In genomic region chr9:91433180-91433579, GRCh38 we compare ENCODE assay signal across 7 cellular contexts. TPM values are rescaled to one million over a fixed set of nuclear protein-coding genes. Genes with fewer than 3 reads are reported as not detected.
DNase-seq lines count a peak whose midpoint lies in the region; TF ChIP-seq lines count a peak whose summit lies in the region.

No MANE protein-coding gene starts in this region.

- H3K4me1 Mint-ChIP-seq in immature natural killer cell = no peaks in the 10 kb centered on the region
- peaks cover 15% of the 10 kb centered on the region for H3K4me1 Mint-ChIP-seq in activated CD4-positive, alpha-beta memory T cell treated with anti-CD3 and anti-CD28 coated beads for 36 hours (ENCODE audit: low read depth)

- H3K9me3 ChIP-seq in ascending aorta (no peaks in the 10 kb centered on the region), tibial artery (no peaks in the 10 kb centered on the region)

- intact Hi-C loops in ascending aorta (cut with DNase I) = loop anchor here (2.0 kb wide), 2 partner anchors 396 to 518 kb away; no protein-coding TSS in a partner anchor
- intact Hi-C loops in tibial artery (cut with DNase I; ENCODE audit: low total_unique reads) = loop anchor here (2.0 to 5.0 kb wide), 2 partner anchors 341 to 518 kb away; no protein-coding TSS in a partner anchor
- intact Hi-C loops in activated CD4-positive, alpha-beta memory T cell treated with anti-CD3 and anti-CD28 coated beads for 36 hours (cut with micrococcal nuclease) = loop anchor here (1.0 to 10.0 kb wide), 4 partner anchors 8 to 518 kb away; no protein-coding TSS in a partner anchor

- H3K4me3 Mint-ChIP-seq in immature natural killer cell = no peak overlapping the region
- H3K4me3 Mint-ChIP-seq in activated CD4-positive, alpha-beta memory T cell treated with anti-CD3 and anti-CD28 coated beads for 36 hours = no peak overlapping the region

- no peak overlapping the region for H3K27ac Mint-ChIP-seq in immature natural killer cell
- H3K27ac Mint-ChIP-seq in activated CD4-positive, alpha-beta memory T cell treated with anti-CD3 and anti-CD28 coated beads for 36 hours = no peak overlapping the region

- TF ChIP-seq CTCF in ascending aorta (IDR thresholded peaks at IDR 0.05) = peak; percentile 55 to 65 (median 58)
- TF ChIP-seq CTCF in tibial artery (IDR thresholded peaks at IDR 0.05) = peak; percentile 59 to 69

- no peaks in the 10 kb centered on the region for H3K9me3 Mint-ChIP-seq in immature natural killer cell
- H3K9me3 Mint-ChIP-seq in activated CD4-positive, alpha-beta memory T cell treated with anti-CD3 and anti-CD28 coated beads for 36 hours = no peaks in the 10 kb centered on the region

- no peaks in the 10 kb centered on the region for H3K27me3 ChIP-seq in ascending aorta
- H3K27me3 ChIP-seq in tibial artery = no peaks in the 10 kb centered on the region

- CTCF ChIA-PET in activated CD4-positive, alpha-beta memory T cell treated with anti-CD3 and anti-CD28 coated beads for 36 hours (lab: Charles Lee) = interaction anchor here (0.6 to 2.9 kb wide), 17 partner anchors 9 to 519 kb away, joined by 3 to 33 read pairs (median 3); no protein-coding TSS in a partner anchor

- no peaks in the 10 kb centered on the region for H3K36me3 Mint-ChIP-seq in immature natural killer cell
- H3K36me3 Mint-ChIP-seq in activated CD4-positive, alpha-beta memory T cell treated with anti-CD3 and anti-CD28 coated beads for 36 hours = no peaks in the 10 kb centered on the region

- H3K4me1 ChIP-seq in ascending aorta = no peaks in the 10 kb centered on the region
- H3K4me1 ChIP-seq in tibial artery = peaks cover 0 to 3% (median 0%) of the 10 kb centered on the region in 4 donors

- peaks cover 0 to 2% (median 1%) of the 10 kb centered on the region in 3 donors for H3K27me3 Mint-ChIP-seq in immature natural killer cell (ENCODE audit: low read depth in 3 of 3)
- H3K27me3 Mint-ChIP-seq in activated CD4-positive, alpha-beta memory T cell treated with anti-CD3 and anti-CD28 coated beads for 36 hours = peaks cover 14% of the 10 kb centered on the region

- no peak overlapping the region for H3K4me3 ChIP-seq in ascending aorta
- H3K4me3 ChIP-seq in tibial artery = no peak overlapping the region

- no peaks in the 10 kb centered on the region for H3K36me3 ChIP-seq in ascending aorta
- H3K36me3 ChIP-seq in tibial artery = no peaks in the 10 kb centered on the region

- H3K27ac ChIP-seq in ascending aorta (no peak overlapping the region), tibial artery (no peak overlapping the region)

- DNase-seq in GF-D8 (lab: John Stamatoyannopoulos, UW) (peak; percentile 19), LoVo (ENCODE audit: low spot score) (peak; percentile 87), ascending aorta (ENCODE audit: low spot score in 2 of 2) (no peak), immature natural killer cell (peak in 2 of 3 donors; percentile 42 to 43), tibial artery (no peak), NCI-H2227 treated with DMSO at 0.1 percent for 48 hours (lab: John Stamatoyannopoulos, UW) (no peak)
- no peak for DNase-seq in activated CD4-positive, alpha-beta memory T cell treated with anti-CD3 and anti-CD28 coated beads for 36 hours

- POLR2A ChIA-PET in activated CD4-positive, alpha-beta memory T cell treated with anti-CD3 and anti-CD28 coated beads for 36 hours (lab: Charles Lee) = interaction anchor here (1.0 kb wide), 1 partner anchor 225 kb away, joined by 4 read pairs; no protein-coding TSS in a partner anchor

RNA-seq across cellular contexts. Expression of gene NFIL3, which starts 9.5 kb away (rescaled TPM):
- total RNA-seq in ascending aorta = 27.5 TPM
- polyA plus RNA-seq in immature natural killer cell = 10 to 100 TPM in 2 of 3 donors, 1 to 10 TPM in 1; 8.9 to 16.1 (median 14.1) TPM
- total RNA-seq in activated CD4-positive, alpha-beta memory T cell treated with anti-CD3 and anti-CD28 coated beads for 36 hours = 100 to 1,000 TPM; 102 to 104 TPM

Comparison
In these comparisons a context has a peak if more than half of its experiments do, and no peak if none do; other contexts are left out.
1. DNase-seq: peak in GF-D8 (single experiment), LoVo (single experiment) and immature natural killer cell (2 of 3); none in ascending aorta (0 of 2), tibial artery (0 of 2), NCI-H2227 treated with DMSO at 0.1 percent for 48 hours (single experiment) and activated CD4-positive, alpha-beta memory T cell treated with anti-CD3 and anti-CD28 coated beads for 36 hours (single experiment).